ENCODE assay signal across 8 cellular contexts in the genomic region with DNA sequence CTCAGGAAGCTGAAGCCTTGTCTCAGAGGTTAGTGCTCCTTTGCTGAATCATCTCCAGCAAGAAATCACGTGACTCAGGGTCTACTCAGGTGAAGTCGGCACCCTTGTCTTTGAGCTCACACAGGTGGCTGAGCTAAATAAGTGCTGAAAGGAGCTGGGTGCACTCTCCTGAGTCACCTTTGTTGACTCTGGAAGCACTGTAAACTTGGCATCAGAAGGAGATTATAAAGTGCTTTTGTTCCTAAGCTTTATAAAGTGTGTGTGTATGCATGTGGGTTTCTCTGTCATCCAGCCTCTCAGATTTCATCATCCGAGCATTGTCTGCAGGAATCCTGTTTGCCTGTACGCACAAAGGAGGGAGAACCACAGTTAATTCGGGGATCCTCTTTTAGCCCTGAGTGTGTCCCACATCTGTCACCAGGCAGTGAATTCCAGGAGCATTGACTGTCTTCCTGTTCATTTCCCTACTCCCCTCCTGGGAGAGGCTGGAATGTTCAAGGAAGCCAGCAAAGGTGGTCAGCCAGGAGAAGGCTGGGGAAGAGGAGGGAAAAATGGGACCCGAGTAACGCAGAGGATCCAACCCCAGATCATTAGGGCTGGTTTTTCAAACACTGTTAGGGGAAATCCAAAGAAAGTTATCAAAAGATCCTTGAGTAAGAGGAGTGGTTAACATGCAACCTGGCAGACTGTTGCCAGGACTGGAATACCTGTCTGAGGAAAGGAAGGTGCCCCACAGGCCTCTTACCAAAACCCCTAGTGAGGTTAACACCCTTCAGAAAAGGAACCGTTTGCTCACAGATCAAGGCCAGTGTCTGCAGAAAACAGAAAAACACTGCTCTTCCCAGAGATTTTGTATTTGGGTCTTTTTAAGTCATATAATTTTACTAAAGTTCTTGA.
DNase-seq lines count a peak whose midpoint lies in the region; ATAC-seq and TF ChIP-seq lines count a peak whose summit lies in the region.

No MANE protein-coding gene starts in this region.

- WGBS in adrenal gland, 4 donors, result 30 to 41% (median 36%) methylated on average over 8 of the region's 8 CpGs

- TF ChIP-seq CTCF in adrenal gland (IDR thresholded peaks at IDR 0.05), result no peak

- DNase-seq in activated CD4-positive, CD25-positive, alpha-beta regulatory T cell treated with anti-CD3 and anti-CD28 coated beads, Interleukin-2, amount 50 U/mL, for 72 hours, result no peak
- DNase-seq in NCI-H345 treated with DMSO at 0.1 percent for 48 hours (lab: John Stamatoyannopoulos, UW; ENCODE audit: unreplicated experiment), result peak; percentile 48
- peak in 4 of 7 donors; percentile 37 to 61 (median 50) for DNase-seq in adrenal gland
- peak; percentile 86 for DNase-seq in islet precursor cell
- peak; percentile 13 for DNase-seq in stimulated activated CD8-positive, alpha-beta memory T cell treated with anti-CD3 and anti-CD28 coated beads, Interleukin-12 subunit alpha, Interleukin-12 subunit beta, amount 100 ng/mL, for 4 hours (ENCODE audit: low read depth)
- DNase-seq in NCI-H1048 (lab: John Stamatoyannopoulos, UW), result no peak

- H3K4me1 ChIP-seq in adrenal gland (replicated peaks in 1 of 2), result peaks cover 35 to 40% of the 10 kb centered on the region in 2 donors

- no peak for TF ChIP-seq POLR2A in adrenal gland (IDR thresholded peaks at IDR 0.05)

- peak overlapping the region; percentile 73 to 85 (median 81) for H3K27ac ChIP-seq in adrenal gland

- H3K27me3 ChIP-seq in adrenal gland, result no peaks in the 10 kb centered on the region

- H3K36me3 ChIP-seq in adrenal gland (replicated peaks in 1 of 2), result no peaks in the 10 kb centered on the region

- ATAC-seq in activated CD4-positive, CD25-positive, alpha-beta regulatory T cell treated with anti-CD3 and anti-CD28 coated beads, Interleukin-2, amount 50 U/mL, for 24 hours, result peak; percentile 85 to 87
- no peak for ATAC-seq in GM18502 (IDR thresholded peaks at IDR 0.05; ENCODE audit: poor library complexity, unreplicated experiment)

- H3K9me3 ChIP-seq in adrenal gland (replicated peaks in 1 of 3), result no peaks in the 10 kb centered on the region

- intact Hi-C loops in adrenal gland (cut with DNase I), result no loop called here

- no peak overlapping the region for H3K4me3 ChIP-seq in adrenal gland

Comparison
In these comparisons a context has a peak if more than half of its experiments do, and no peak if none do; other contexts are left out.
1. DNase-seq: peak in NCI-H345 treated with DMSO at 0.1 percent for 48 hours (single experiment), adrenal gland (4 of 7), islet precursor cell (single experiment) and stimulated activated CD8-positive, alpha-beta memory T cell treated with anti-CD3 and anti-CD28 coated beads, Interleukin-12 subunit alpha, Interleukin-12 subunit beta, amount 100 ng/mL, for 4 hours (single experiment); none in activated CD4-positive, CD25-positive, alpha-beta regulatory T cell treated with anti-CD3 and anti-CD28 coated beads, Interleukin-2, amount 50 U/mL, for 72 hours (single experiment) and NCI-H1048 (single experiment).